ENCODE assay signal across 17 cellular contexts in genomic region chr6:4449409-4449808, GRCh38.
DNase-seq lines count a peak whose midpoint lies in the region; ATAC-seq, FAIRE-seq and TF ChIP-seq lines count a peak whose summit lies in the region.
"Had no signal": no experiment of that assay in that cellular context is flagged by ENCODE, and none has a peak within 500 bp of the region (broad histone marks: within the 10 kb centered on the region; RNA-seq: fewer than 3 reads in every experiment).

No MANE protein-coding gene starts in this region.

- no peak overlapping the region for H2BK15ac ChIP-seq in mesendoderm (replicated peaks; ENCODE audit: low read depth)

- intact Hi-C loops in PC-3 (cut with micrococcal nuclease) (no loop called here), gastrocnemius medialis (cut with DNase I; ENCODE audit: low total_unique reads) (no loop called here)

- H3K9me2 ChIP-seq in PC-3 (replicated peaks; ENCODE audit: low read length): no peaks in the 10 kb centered on the region

- no peak overlapping the region for H3K23ac ChIP-seq in mesendoderm (ENCODE audit: low read length)

- POLR2A ChIA-PET in A549 (lab: Yijun Ruan, JAX) (no interaction called here), PC-3 (lab: Charles Lee; ENCODE audit: unreplicated experiment) (no interaction called here)

- no peaks in the 10 kb centered on the region for H3K27me3 ChIP-seq in PC-3 (ENCODE audit: low read length)
- H3K27me3 ChIP-seq in mesendoderm (ENCODE audit: insufficient read depth, low read length, poor library complexity): no peaks in the 10 kb centered on the region
- H3K27me3 ChIP-seq in gastrocnemius medialis: no peaks in the 10 kb centered on the region
- H3K27me3 ChIP-seq: BLaER1 had no signal

- ATAC-seq in A549 (no peak), PC-3 (peak; percentile 35; the same call in 1 of the 2 replicates), gastrocnemius medialis (no peak)
- ATAC-seq: GM23338, HCT116 had no signal

- no peak overlapping the region for H3K18ac ChIP-seq in mesendoderm (ENCODE audit: low read length)

- H2AK5ac ChIP-seq in mesendoderm (ENCODE audit: low read length): no peak overlapping the region

- H2BK120ac ChIP-seq in mesendoderm (ENCODE audit: low read depth, low read length): no peak overlapping the region

- H2AFZ ChIP-seq in PC-3 (ENCODE audit: low read length): no peak overlapping the region
- H2AFZ ChIP-seq: GM23338 had no signal

- BruUV-seq in PC-3 (replicated peaks; lab: Mats Ljungman, UMichigan): no TSS peak

- H3K27ac ChIP-seq in A549 (no peak overlapping the region), PC-3 (ENCODE audit: low read length) (no peak overlapping the region), mesendoderm (ENCODE audit: low read depth, low read length) (no peak overlapping the region), gastrocnemius medialis (no peak overlapping the region)
- H3K27ac ChIP-seq: BLaER1 had no signal

- DNase-seq in A549 (ENCODE audit: low read depth in 1 of 2, low spot score in 1 of 2) (no peak), PC-3 (peak; percentile 26), epithelial cell of esophagus (ENCODE audit: low read depth) (peak; percentile 33), mesendoderm (peak; percentile 38), gastrocnemius medialis (no peak), HuH-7 (ENCODE audit: low spot score) (no peak), foreskin melanocyte (no peak)
- DNase-seq: CD4-positive, alpha-beta memory T cell; DMS153; DMS79; GF-D8; H7; HFFc6 had no signal

- peaks cover 11% of the 10 kb centered on the region; the same call in 1 of the 3 replicates for H3K9me3 ChIP-seq in A549
- 0 out of 2 replicates have a peak, but pooled peaks cover 3% of the 10 kb centered on the region for H3K9me3 ChIP-seq in PC-3 (ENCODE audit: low read length)
- H3K9me3 ChIP-seq in gastrocnemius medialis: no peaks in the 10 kb centered on the region

- CTCF ChIA-PET in A549 (lab: Yijun Ruan, JAX) (no interaction called here), PC-3 (lab: Charles Lee) (no interaction called here)

- H3K36me3 ChIP-seq in PC-3 (ENCODE audit: low read depth, low read length): no peaks in the 10 kb centered on the region
- no peaks in the 10 kb centered on the region for H3K36me3 ChIP-seq in mesendoderm (ENCODE audit: control insufficient read depth, insufficient read depth, low read length)
- no peaks in the 10 kb centered on the region for H3K36me3 ChIP-seq in gastrocnemius medialis
- H3K36me3 ChIP-seq: BLaER1 had no signal

- H4K20me1 ChIP-seq in PC-3 (ENCODE audit: low read length): no peaks in the 10 kb centered on the region
- H4K20me1 ChIP-seq: BLaER1 had no signal

- no peak overlapping the region for H4K5ac ChIP-seq in mesendoderm (ENCODE audit: low read length)

- no peaks in the 10 kb centered on the region for H3F3A ChIP-seq in PC-3 (ENCODE audit: low read length, unreplicated experiment)

- no peak for TF ChIP-seq RAD21 in A549 (conservative IDR thresholded peaks at IDR 0.05 in 1 of 2, IDR thresholded peaks at IDR 0.05 in 1 of 2)

- no peaks in the 10 kb centered on the region for H3K79me1 ChIP-seq in mesendoderm (ENCODE audit: low read length)

- H3K4me1 ChIP-seq in A549: no peaks in the 10 kb centered on the region
- H3K4me1 ChIP-seq in PC-3 (ENCODE audit: insufficient read depth, low read length): peaks cover 14% of the 10 kb centered on the region
- H3K4me1 ChIP-seq in mesendoderm (ENCODE audit: control insufficient read depth, low read depth, low read length): no peaks in the 10 kb centered on the region
- peaks cover 6 to 7% of the 10 kb centered on the region in 2 donors for H3K4me1 ChIP-seq in gastrocnemius medialis

- no peak overlapping the region for H3K4ac ChIP-seq in mesendoderm (ENCODE audit: low read depth, low read length)

- FAIRE-seq in A549 (lab: Jason Lieb, UNC): no peak
- FAIRE-seq: HTR-8/SVneo had no signal

- WGBS in A549 (ENCODE audit: missing lambda C conversion rate): 83% methylated on average over 1 of the region's 1 CpG
- no CpG with 5 or more reads among the region's 1 CpG for WGBS in mesendoderm (ENCODE audit: extremely low coverage, insufficient coverage, low lambda C conversion rate)

- TF ChIP-seq CTCF in A549 (IDR thresholded peaks at IDR 0.05) (no peak), PC-3 (conservative IDR thresholded peaks at IDR 0.05; ENCODE audit: low read depth, low read length) (no peak), epithelial cell of esophagus (IDR thresholded peaks at IDR 0.05; ENCODE audit: insufficient read depth, low read depth, low read length, missing control alignments) (no peak), gastrocnemius medialis (IDR thresholded peaks at IDR 0.05 in 4 of 5, conservative IDR thresholded peaks at IDR 0.05 in 1 of 5) (no peak)

- H3K79me2 ChIP-seq in PC-3 (ENCODE audit: low read length): no peaks in the 10 kb centered on the region
- H3K79me2 ChIP-seq in mesendoderm (ENCODE audit: control insufficient read depth, insufficient read depth, low read length): no peaks in the 10 kb centered on the region

- no peak overlapping the region for H3K4me3 ChIP-seq in A549
- no peak overlapping the region for H3K4me3 ChIP-seq in PC-3 (ENCODE audit: low read length)
- H3K4me3 ChIP-seq in epithelial cell of esophagus (ENCODE audit: low read length): no peak overlapping the region
- no peak overlapping the region for H3K4me3 ChIP-seq in mesendoderm (ENCODE audit: low read length)
- no peak overlapping the region for H3K4me3 ChIP-seq in gastrocnemius medialis
- H3K4me3 ChIP-seq: BLaER1, GM23338 had no signal

- H3K9ac ChIP-seq in PC-3 (ENCODE audit: low read length): no peak overlapping the region
- H3K9ac ChIP-seq in mesendoderm (ENCODE audit: low read length): no peak overlapping the region
- H3K9ac ChIP-seq: BLaER1 had no signal

- H3K4me2 ChIP-seq in A549 (no peak overlapping the region), PC-3 (ENCODE audit: low read length) (no peak overlapping the region), mesendoderm (ENCODE audit: low read length) (no peak overlapping the region)
- H3K4me2 ChIP-seq: BLaER1, GM23338 had no signal

- TF ChIP-seq POLR2A in A549 (IDR thresholded peaks at IDR 0.05; ENCODE audit: low read length) (no peak), gastrocnemius medialis (IDR thresholded peaks at IDR 0.05) (no peak)

- no peak for TF ChIP-seq EP300 in A549 (IDR thresholded peaks at IDR 0.05)

- in situ Hi-C loops in gastrocnemius medialis (cut with MboI; ENCODE audit: low sequenced_read_pairs in 4 of 4): no loop called here

- no peak overlapping the region for H4K8ac ChIP-seq in mesendoderm (ENCODE audit: low read depth, low read length)

- no peak overlapping the region for H3K56ac ChIP-seq in mesendoderm (ENCODE audit: low read length)

- H2BK5ac ChIP-seq in mesendoderm (ENCODE audit: low read length): no peak overlapping the region

TF ChIP-seq in A549, 52 proteins besides CTCF, POLR2A, EP300 and RAD21:
- peak; percentile 37 for TF ChIP-seq ZFP36 (IDR thresholded peaks at IDR 0.05; ENCODE audit: borderline replicate concordance, partially characterized antibody)
- TF ChIP-seq RCOR1 (IDR thresholded peaks at IDR 0.05; ENCODE audit: low read depth, low read length): no peak
- no peak for TF ChIP-seq RFX5 (IDR thresholded peaks at IDR 0.05)
- TF ChIP-seq EHMT2 (IDR thresholded peaks at IDR 0.05; ENCODE audit: low read depth): no peak
- TF ChIP-seq, protein P1, sequence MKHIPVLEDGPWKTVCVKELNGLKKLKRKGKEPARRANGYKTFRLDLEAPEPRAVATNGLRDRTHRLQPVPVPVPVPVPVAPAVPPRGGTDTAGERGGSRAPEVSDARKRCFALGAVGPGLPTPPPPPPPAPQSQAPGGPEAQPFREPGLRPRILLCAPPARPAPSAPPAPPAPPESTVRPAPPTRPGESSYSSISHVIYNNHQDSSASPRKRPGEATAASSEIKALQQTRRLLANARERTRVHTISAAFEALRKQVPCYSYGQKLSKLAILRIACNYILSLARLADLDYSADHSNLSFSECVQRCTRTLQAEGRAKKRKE (CRISPR knock-in tag; IDR thresholded peaks at IDR 0.05; ENCODE audit: low read depth): no peak
TF ChIP-seq in A549: peak in this region for 1.

Comparison
In these comparisons a context has a peak if more than half of its experiments do, and no peak if none do; other contexts are left out.
1. DNase-seq: peak in PC-3 (single experiment), epithelial cell of esophagus (single experiment) and mesendoderm (single experiment); none in A549 (0 of 2), gastrocnemius medialis (0 of 2), HuH-7 (single experiment) and foreskin melanocyte (single experiment).